Comparison of ENCODE assay signal across 14 cellular contexts in genomic region chr7:50730459-50731400, GRCh38. TPM values are rescaled to one million over a fixed set of nuclear protein-coding genes. Genes with fewer than 3 reads are reported as not detected.
DNase-seq lines count a peak whose midpoint lies in the region; ATAC-seq and TF ChIP-seq lines count a peak whose summit lies in the region.
"Had no signal": no experiment of that assay in that cellular context is flagged by ENCODE, and none has a peak within 500 bp of the region (broad histone marks: within the 10 kb centered on the region; RNA-seq: fewer than 3 reads in every experiment).

No MANE protein-coding gene starts in this region.

- peaks cover 46% of the 10 kb centered on the region for H3K4me1 Mint-ChIP-seq in osteocyte (ENCODE audit: unreplicated experiment)
- no peaks in the 10 kb centered on the region for H3K4me1 Mint-ChIP-seq in activated naive CD8-positive, alpha-beta T cell treated with anti-CD3 and anti-CD28 coated beads, Interleukin-2, amount 50 U/mL, for 24 hours

- peaks cover 8% of the 10 kb centered on the region for H3K9me3 Mint-ChIP-seq in osteocyte (ENCODE audit: unreplicated experiment)
- no peaks in the 10 kb centered on the region for H3K9me3 Mint-ChIP-seq in activated naive CD8-positive, alpha-beta T cell treated with anti-CD3 and anti-CD28 coated beads, Interleukin-2, amount 50 U/mL, for 24 hours

- ATAC-seq in Right ventricle myocardium superior (ENCODE audit: poor library complexity): peak; percentile 40
- no peak for ATAC-seq in activated naive CD8-positive, alpha-beta T cell treated with anti-CD3 and anti-CD28 coated beads, Interleukin-2, amount 50 U/mL, for 24 hours
- ATAC-seq: activated CD8-positive, alpha-beta memory T cell treated with anti-CD3 and anti-CD28 coated beads, Interleukin-2, amount 10 ng/mL, durations not matched to agents 7 days and 5 days; GM12878; left colon had no signal

- peaks cover 79% of the 10 kb centered on the region for H3K4me1 ChIP-seq in BLaER1

- H3K36me3 ChIP-seq in BLaER1: peaks cover 32% of the 10 kb centered on the region

- H4K20me1 ChIP-seq in BLaER1: peaks cover 47% of the 10 kb centered on the region; the same call in 1 of the 2 replicates

- peak overlapping the region; percentile 17; the same call in 1 of the 2 replicates for H3K9ac ChIP-seq in BLaER1

- peaks cover 6% of the 10 kb centered on the region for H3K36me3 Mint-ChIP-seq in osteocyte (ENCODE audit: unreplicated experiment)
- no peaks in the 10 kb centered on the region for H3K36me3 Mint-ChIP-seq in activated naive CD8-positive, alpha-beta T cell treated with anti-CD3 and anti-CD28 coated beads, Interleukin-2, amount 50 U/mL, for 24 hours (ENCODE audit: low read depth)
- H3K36me3 Mint-ChIP-seq: activated CD8-positive, alpha-beta memory T cell treated with anti-CD3 and anti-CD28 coated beads, Interleukin-2, amount 10 ng/mL, durations not matched to agents 7 days and 5 days; activated naive CD8-positive, alpha-beta T cell had no signal

- H3K27ac Mint-ChIP-seq in osteocyte (ENCODE audit: unreplicated experiment): no peak overlapping the region
- no peak overlapping the region for H3K27ac Mint-ChIP-seq in activated naive CD8-positive, alpha-beta T cell treated with anti-CD3 and anti-CD28 coated beads, Interleukin-2, amount 50 U/mL, for 24 hours
- H3K27ac Mint-ChIP-seq: activated CD8-positive, alpha-beta memory T cell treated with anti-CD3 and anti-CD28 coated beads, Interleukin-2, amount 10 ng/mL, durations not matched to agents 7 days and 5 days; activated naive CD8-positive, alpha-beta T cell had no signal

- no peak for TF ChIP-seq CTCF in osteocyte (IDR thresholded peaks at IDR 0.05)

- H3K27me3 Mint-ChIP-seq in osteocyte (ENCODE audit: unreplicated experiment): no peaks in the 10 kb centered on the region
- no peaks in the 10 kb centered on the region for H3K27me3 Mint-ChIP-seq in activated naive CD8-positive, alpha-beta T cell treated with anti-CD3 and anti-CD28 coated beads, Interleukin-2, amount 50 U/mL, for 24 hours
- H3K27me3 Mint-ChIP-seq: activated naive CD8-positive, alpha-beta T cell had no signal

- H3K9me3 ChIP-seq in BLaER1: peaks cover under 1% of the 10 kb centered on the region; the same call in 1 of the 2 replicates

- no peaks in the 10 kb centered on the region for H3K27me3 ChIP-seq in BLaER1

- H3K27ac ChIP-seq in BLaER1: peak overlapping the region; percentile 7; the same call in 1 of the 2 replicates

- no peak overlapping the region for H3K4me3 ChIP-seq in BLaER1
- H3K4me3 ChIP-seq: GM12878 had no signal

- peak overlapping the region; percentile 73 for H3K4me2 ChIP-seq in BLaER1

- DNase-seq in UCSD-AML1 (lab: John Stamatoyannopoulos, UW; ENCODE audit: unreplicated experiment) (peak; percentile 15), Right ventricle myocardium superior (no peak), osteocyte (ENCODE audit: extremely low spot score, unreplicated experiment) (peak; percentile 21), NCI-H1105 (lab: John Stamatoyannopoulos, UW) (no peak), NCI-H1930 (lab: John Stamatoyannopoulos, UW) (no peak)
- no peak for DNase-seq in stimulated activated CD4-positive, alpha-beta T cell treated with anti-CD3 and anti-CD28 coated beads, Interleukin-4, amount 100 ng/mL, for 4 hours
- DNase-seq in activated naive CD8-positive, alpha-beta T cell treated with anti-CD3 and anti-CD28 coated beads, Interleukin-2, amount 50 U/mL, for 24 hours: no peak
- DNase-seq: activated CD8-positive, alpha-beta memory T cell treated with anti-CD3 and anti-CD28 coated beads, Interleukin-2, amount 10 ng/mL, durations not matched to agents 7 days and 5 days; DMS53; left colon; NCI-H510A had no signal

- intact Hi-C loops in Right ventricle myocardium superior (cut with DNase I): no loop called here

- no peak overlapping the region for H3K4me3 Mint-ChIP-seq in osteocyte (ENCODE audit: unreplicated experiment)
- H3K4me3 Mint-ChIP-seq in activated naive CD8-positive, alpha-beta T cell treated with anti-CD3 and anti-CD28 coated beads, Interleukin-2, amount 50 U/mL, for 24 hours: no peak overlapping the region
- H3K4me3 Mint-ChIP-seq: activated CD8-positive, alpha-beta memory T cell treated with anti-CD3 and anti-CD28 coated beads, Interleukin-2, amount 10 ng/mL, durations not matched to agents 7 days and 5 days; activated naive CD8-positive, alpha-beta T cell had no signal

RNA-seq across cellular contexts. Expression of gene GRB10, which starts 52.0 kb away (rescaled TPM):
- 32.2 TPM for total RNA-seq in Right ventricle myocardium superior
- total RNA-seq in osteocyte: 47.4 and 51.3 TPM in 2 replicates

Comparison
In these comparisons a context has a peak if more than half of its experiments do, and no peak if none do; other contexts are left out.
1. DNase-seq: peak in UCSD-AML1 (single experiment) and osteocyte (single experiment); none in Right ventricle myocardium superior (single experiment), stimulated activated CD4-positive, alpha-beta T cell treated with anti-CD3 and anti-CD28 coated beads, Interleukin-4, amount 100 ng/mL, for 4 hours (0 of 2), NCI-H1105 (single experiment), NCI-H1930 (0 of 2) and activated naive CD8-positive, alpha-beta T cell treated with anti-CD3 and anti-CD28 coated beads, Interleukin-2, amount 50 U/mL, for 24 hours (single experiment).